ENCODE assay signal across 8 cellular contexts in genomic region chr2:106104332-106105062, GRCh38.
A peak's percentile ranks its signal among the peaks of the same experiment; 100 is the strongest.
DNase-seq lines count a peak whose midpoint lies in the region; ATAC-seq, FAIRE-seq and TF ChIP-seq lines count a peak whose summit lies in the region.

No MANE protein-coding gene starts in this region.

- TF ChIP-seq POLR2A in K562 (conservative IDR thresholded peaks at IDR 0.05), result no peak

- CTCF ChIA-PET in K562 (lab: Yijun Ruan, JAX; ENCODE audit: low intra/inter-chr PET ratio), result interaction anchor here (0.6 to 1.8 kb wide), 5 partner anchors 79 to 483 kb away, joined by 3 to 14 read pairs (median 3); no protein-coding TSS in a partner anchor

- H3K4me2 ChIP-seq in K562 (ENCODE audit: insufficient read depth, low read length), result no peak overlapping the region

- H3K9me1 ChIP-seq in K562 (ENCODE audit: control insufficient read depth, insufficient read depth, low read length), result no peaks in the 10 kb centered on the region

- 48% methylated on average over 15 of the region's 16 CpGs for WGBS in K562 (ENCODE audit: insufficient coverage, low coverage, missing lambda C conversion rate)

- TF ChIP-seq EP300 in K562 (IDR thresholded peaks at IDR 0.05; ENCODE audit: low read length), result no peak

- H3K27me3 ChIP-seq in K562 (ENCODE audit: control insufficient read depth in 2 of 2, insufficient read depth in 2 of 2, low read length in 2 of 2), result no peaks in the 10 kb centered on the region

- POLR2A ChIA-PET in K562 (lab: Yijun Ruan, JAX), result no interaction called here

- no peaks in the 10 kb centered on the region for H3K9me3 ChIP-seq in K562 (replicated peaks; ENCODE audit: control insufficient read depth, insufficient read depth, low read depth, low read length)

- intact Hi-C loops in K562 (cut with micrococcal nuclease), result loop anchor here (2.0 to 5.0 kb wide), 4 partner anchors 88 to 483 kb away; partner anchors contain the start of gene UXS1

- in situ Hi-C loops in K562 (cut with MboI), result loop anchor here (10.0 kb wide), 1 partner anchor 440 kb away; no protein-coding TSS in a partner anchor

- peaks cover 37% of the 10 kb centered on the region for H3K36me3 ChIP-seq in K562 (ENCODE audit: control insufficient read depth, insufficient read depth, low read length)

- H3K4me3 ChIP-seq in K562, result no peak overlapping the region

- H3K27ac ChIP-seq in K562 (ENCODE audit: extremely low read depth, low read depth, low read length), result no peak overlapping the region; the same call in 2 of the 3 replicates

- H4K20me1 ChIP-seq in K562 (replicated peaks; ENCODE audit: control insufficient read depth, insufficient read depth, low read length), result peaks cover 2% of the 10 kb centered on the region; the same call in 1 of the 2 replicates

- ATAC-seq in HG02588 (IDR thresholded peaks at IDR 0.05; ENCODE audit: unreplicated experiment) (peak; percentile 44), K562 (peak; percentile 95)

- peak; percentile 93 for FAIRE-seq in K562 (lab: Jason Lieb, UNC)

- H2AFZ ChIP-seq in K562 (ENCODE audit: low read depth, low read length), result no peak overlapping the region

- DNase-seq in DMS153 treated with DMSO at 0.1 percent for 48 hours (lab: John Stamatoyannopoulos, UW; ENCODE audit: unreplicated experiment), result peak; percentile 69
- DNase-seq in DMS153 (lab: John Stamatoyannopoulos, UW), result no peak
- DNase-seq in NCI-H128 (lab: John Stamatoyannopoulos, UW; ENCODE audit: unreplicated experiment), result peak; percentile 77
- peak; percentile 43 for DNase-seq in T-helper 9 cell
- DNase-seq in K562 (ENCODE audit: extremely low read depth in 1 of 4, low spot score in 3 of 4), result peak; percentile 76 to 80 (median 78)
- DNase-seq in iPS-NIHi7 (ENCODE audit: extremely low spot score), result peak; percentile 87
- peak; percentile 49 for DNase-seq in stimulated activated CD4-positive, alpha-beta T cell treated with anti-CD3 and anti-CD28 coated beads, Interleukin-12 subunit alpha, Interleukin-12 subunit beta, amount 100 ng/mL, for 4 hours

- H3K4me1 ChIP-seq in K562 (replicated peaks in 1 of 2; ENCODE audit: control insufficient read depth in 2 of 2, insufficient read depth in 2 of 2, low read length in 2 of 2), result no peaks in the 10 kb centered on the region

- peak; percentile 74 to 93 (median 90) for TF ChIP-seq CTCF in K562 (IDR thresholded peaks at IDR 0.05 in 2 of 3, conservative IDR thresholded peaks at IDR 0.05 in 1 of 3; ENCODE audit: insufficient read depth in 2 of 3, low read depth in 1 of 3, low read length in 3 of 3)

- no peaks in the 10 kb centered on the region for H3K79me2 ChIP-seq in K562 (ENCODE audit: control insufficient read depth, insufficient read depth, low read length)

- BruUV-seq in K562 (replicated peaks; lab: Mats Ljungman, UMichigan), result no TSS peak

- no peak overlapping the region for H3K9ac ChIP-seq in K562 (ENCODE audit: insufficient read depth in 1 of 2, low read depth in 2 of 2, low read length in 2 of 2)

- TF ChIP-seq RAD21 in K562 (CRISPR knock-in tag; conservative IDR thresholded peaks at IDR 0.05 in 1 of 2, IDR thresholded peaks at IDR 0.05 in 1 of 2), result peak; percentile 88 to 94

TF ChIP-seq in K562, 482 proteins besides CTCF, POLR2A, EP300 and RAD21 (continues in another document):
- TF ChIP-seq CC2D1A (IDR thresholded peaks at IDR 0.05) (peak; percentile 63; the same call in 1 of the 2 replicates), CEBPZ (IDR thresholded peaks at IDR 0.05; ENCODE audit: borderline replicate concordance, low read depth, low read length) (no peak), MTA1 (IDR thresholded peaks at IDR 0.05; ENCODE audit: borderline replicate concordance) (no peak), NR1H2 (CRISPR knock-in tag; IDR thresholded peaks at IDR 0.05) (no peak), ELF2 (CRISPR knock-in tag; IDR thresholded peaks at IDR 0.05) (no peak), EHMT2 (IDR thresholded peaks at IDR 0.05) (no peak), NRF1 (conservative IDR thresholded peaks at IDR 0.05 in 1 of 2, IDR thresholded peaks at IDR 0.05 in 1 of 2) (0 out of 4 replicates have a peak, but pooled peaks of 1 of the 2 experiments have one; percentile 17), PHTF2 (CRISPR knock-in tag; IDR thresholded peaks at IDR 0.05) (no peak), BRCA1 (IDR thresholded peaks at IDR 0.05) (no peak), BRCA1 (CRISPR knock-in tag; IDR thresholded peaks at IDR 0.05) (no peak), NR4A1 (CRISPR knock-in tag; IDR thresholded peaks at IDR 0.05) (no peak), NR4A1 (tag; IDR thresholded peaks at IDR 0.05) (no peak), SAFB2 (IDR thresholded peaks at IDR 0.05; ENCODE audit: borderline replicate concordance, low read depth, low read length, severe bottlenecking) (no peak)
- TF ChIP-seq, protein P1, sequence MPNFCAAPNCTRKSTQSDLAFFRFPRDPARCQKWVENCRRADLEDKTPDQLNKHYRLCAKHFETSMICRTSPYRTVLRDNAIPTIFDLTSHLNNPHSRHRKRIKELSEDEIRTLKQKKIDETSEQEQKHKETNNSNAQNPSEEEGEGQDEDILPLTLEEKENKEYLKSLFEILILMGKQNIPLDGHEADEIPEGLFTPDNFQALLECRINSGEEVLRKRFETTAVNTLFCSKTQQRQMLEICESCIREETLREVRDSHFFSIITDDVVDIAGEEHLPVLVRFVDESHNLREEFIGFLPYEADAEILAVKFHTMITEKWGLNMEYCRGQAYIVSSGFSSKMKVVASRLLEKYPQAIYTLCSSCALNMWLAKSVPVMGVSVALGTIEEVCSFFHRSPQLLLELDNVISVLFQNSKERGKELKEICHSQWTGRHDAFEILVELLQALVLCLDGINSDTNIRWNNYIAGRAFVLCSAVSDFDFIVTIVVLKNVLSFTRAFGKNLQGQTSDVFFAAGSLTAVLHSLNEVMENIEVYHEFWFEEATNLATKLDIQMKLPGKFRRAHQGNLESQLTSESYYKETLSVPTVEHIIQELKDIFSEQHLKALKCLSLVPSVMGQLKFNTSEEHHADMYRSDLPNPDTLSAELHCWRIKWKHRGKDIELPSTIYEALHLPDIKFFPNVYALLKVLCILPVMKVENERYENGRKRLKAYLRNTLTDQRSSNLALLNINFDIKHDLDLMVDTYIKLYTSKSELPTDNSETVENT (CRISPR knock-in tag; IDR thresholded peaks at IDR 0.05), result no peak
- TF ChIP-seq, protein P2, sequence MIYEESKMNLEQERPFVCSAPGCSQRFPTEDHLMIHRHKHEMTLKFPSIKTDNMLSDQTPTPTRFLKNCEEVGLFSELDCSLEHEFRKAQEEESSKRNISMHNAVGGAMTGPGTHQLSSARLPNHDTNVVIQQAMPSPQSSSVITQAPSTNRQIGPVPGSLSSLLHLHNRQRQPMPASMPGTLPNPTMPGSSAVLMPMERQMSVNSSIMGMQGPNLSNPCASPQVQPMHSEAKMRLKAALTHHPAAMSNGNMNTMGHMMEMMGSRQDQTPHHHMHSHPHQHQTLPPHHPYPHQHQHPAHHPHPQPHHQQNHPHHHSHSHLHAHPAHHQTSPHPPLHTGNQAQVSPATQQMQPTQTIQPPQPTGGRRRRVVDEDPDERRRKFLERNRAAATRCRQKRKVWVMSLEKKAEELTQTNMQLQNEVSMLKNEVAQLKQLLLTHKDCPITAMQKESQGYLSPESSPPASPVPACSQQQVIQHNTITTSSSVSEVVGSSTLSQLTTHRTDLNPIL (CRISPR knock-in tag; IDR thresholded peaks at IDR 0.05), result no peak
